In genomic region chr9:20343325-20343724, GRCh38 we compare ENCODE assay signal across 14 cellular contexts.
DNase-seq lines count a peak whose midpoint lies in the region; ATAC-seq and TF ChIP-seq lines count a peak whose summit lies in the region.
"Had no signal": no experiment of that assay in that cellular context is flagged by ENCODE, and none has a peak within 500 bp of the region (broad histone marks: within the 10 kb centered on the region; RNA-seq: fewer than 3 reads in every experiment).

No MANE protein-coding gene starts in this region.

- no peaks in the 10 kb centered on the region for H3K27me3 Mint-ChIP-seq in activated naive CD4-positive, alpha-beta T cell treated with anti-CD3 and anti-CD28 coated beads for 36 hours (ENCODE audit: low read depth)
- H3K27me3 Mint-ChIP-seq in CD8-positive, alpha-beta T cell (ENCODE audit: low read depth), result no peaks in the 10 kb centered on the region
- H3K27me3 Mint-ChIP-seq in activated CD8-positive, alpha-beta T cell treated with anti-CD3 and anti-CD28 coated beads for 36 hours, result no peaks in the 10 kb centered on the region
- no peaks in the 10 kb centered on the region for H3K27me3 Mint-ChIP-seq in type B pancreatic cell

- intact Hi-C loops in activated naive CD4-positive, alpha-beta T cell treated with anti-CD3 and anti-CD28 coated beads for 36 hours (cut with micrococcal nuclease), result no loop called here
- intact Hi-C loops in CD8-positive, alpha-beta T cell (cut with DNase I, micrococcal nuclease), result loop anchor here in 1 of 2 experiments (5.0 kb wide), 1 partner anchor 51 kb away; no protein-coding TSS in a partner anchor
- intact Hi-C loops in activated CD8-positive, alpha-beta T cell treated with anti-CD3 and anti-CD28 coated beads for 36 hours (cut with micrococcal nuclease), result no loop called here

- no peak for ATAC-seq in CD8-positive, alpha-beta T cell
- ATAC-seq in activated CD8-positive, alpha-beta T cell treated with anti-CD3 and anti-CD28 coated beads for 36 hours, result no peak

- no peaks in the 10 kb centered on the region for H3K9me3 Mint-ChIP-seq in activated naive CD4-positive, alpha-beta T cell treated with anti-CD3 and anti-CD28 coated beads for 36 hours
- no peaks in the 10 kb centered on the region for H3K9me3 Mint-ChIP-seq in CD8-positive, alpha-beta T cell
- peaks cover under 1% of the 10 kb centered on the region for H3K9me3 Mint-ChIP-seq in activated CD8-positive, alpha-beta T cell treated with anti-CD3 and anti-CD28 coated beads for 36 hours
- H3K9me3 Mint-ChIP-seq in type B pancreatic cell, result no peaks in the 10 kb centered on the region
- H3K9me3 Mint-ChIP-seq: CD8-positive, alpha-beta memory T cell had no signal

- H3K36me3 Mint-ChIP-seq in activated naive CD4-positive, alpha-beta T cell treated with anti-CD3 and anti-CD28 coated beads for 36 hours (ENCODE audit: low read depth), result peaks cover 11% of the 10 kb centered on the region
- H3K36me3 Mint-ChIP-seq in CD8-positive, alpha-beta T cell, result peaks cover 27% of the 10 kb centered on the region
- H3K36me3 Mint-ChIP-seq in activated CD8-positive, alpha-beta T cell treated with anti-CD3 and anti-CD28 coated beads for 36 hours (ENCODE audit: low read depth), result peaks cover 18% of the 10 kb centered on the region
- H3K36me3 Mint-ChIP-seq in type B pancreatic cell, result peaks cover 18% of the 10 kb centered on the region

- POLR2A ChIA-PET in CD8-positive, alpha-beta T cell (lab: Charles Lee), result no interaction called here
- POLR2A ChIA-PET in activated CD8-positive, alpha-beta T cell treated with anti-CD3 and anti-CD28 coated beads for 36 hours (lab: Charles Lee), result no interaction called here

- H3K27ac Mint-ChIP-seq in activated naive CD4-positive, alpha-beta T cell treated with anti-CD3 and anti-CD28 coated beads for 36 hours, result peak overlapping the region; percentile 1
- H3K27ac Mint-ChIP-seq in CD8-positive, alpha-beta T cell, result peak overlapping the region; percentile 76
- H3K27ac Mint-ChIP-seq in activated CD8-positive, alpha-beta T cell treated with anti-CD3 and anti-CD28 coated beads for 36 hours, result peak overlapping the region; percentile 3
- peak overlapping the region; percentile 2 for H3K27ac Mint-ChIP-seq in type B pancreatic cell
- H3K27ac Mint-ChIP-seq: B cell had no signal

- H3K36me3 ChIP-seq in CD8-positive, alpha-beta T cell (ENCODE audit: insufficient read depth, low read length), result no peaks in the 10 kb centered on the region
- H3K36me3 ChIP-seq: BLaER1 treated with 17β-estradiol and CSF1 and Interleukin-3, amounts not matched to agents 10 nM and 100 nM had no signal

- H3K9me3 ChIP-seq in CD8-positive, alpha-beta T cell (ENCODE audit: low read length), result no peaks in the 10 kb centered on the region
- H3K9me3 ChIP-seq: BLaER1 treated with 17β-estradiol and CSF1 and Interleukin-3, amounts not matched to agents 10 nM and 100 nM had no signal

- no peak overlapping the region for H3K4me3 Mint-ChIP-seq in activated naive CD4-positive, alpha-beta T cell treated with anti-CD3 and anti-CD28 coated beads for 36 hours
- no peak overlapping the region for H3K4me3 Mint-ChIP-seq in CD8-positive, alpha-beta T cell
- no peak overlapping the region for H3K4me3 Mint-ChIP-seq in activated CD8-positive, alpha-beta T cell treated with anti-CD3 and anti-CD28 coated beads for 36 hours
- no peak overlapping the region for H3K4me3 Mint-ChIP-seq in type B pancreatic cell
- H3K4me3 Mint-ChIP-seq: B cell; CD8-positive, alpha-beta memory T cell had no signal

- H3K4me3 ChIP-seq in CD8-positive, alpha-beta T cell (ENCODE audit: low read depth, low read length), result no peak overlapping the region
- H3K4me3 ChIP-seq: BLaER1 treated with 17β-estradiol and CSF1 and Interleukin-3, amounts not matched to agents 10 nM and 100 nM; GM23248 had no signal

- TF ChIP-seq CTCF in CD8-positive, alpha-beta T cell (IDR thresholded peaks at IDR 0.05), result no peak
- no peak for TF ChIP-seq CTCF in activated CD8-positive, alpha-beta T cell treated with anti-CD3 and anti-CD28 coated beads for 36 hours (IDR thresholded peaks at IDR 0.05)
- TF ChIP-seq CTCF in type B pancreatic cell (conservative IDR thresholded peaks at IDR 0.05), result no peak

- no peak for DNase-seq in activated naive CD4-positive, alpha-beta T cell treated with anti-CD3 and anti-CD28 coated beads for 36 hours
- DNase-seq in activated naive CD4-positive, alpha-beta T cell treated with anti-CD3 and anti-CD28 coated beads, Interleukin-2, amount 50 U/mL, for 16 hours, result no peak
- DNase-seq in CD8-positive, alpha-beta T cell, result no peak
- DNase-seq in activated CD8-positive, alpha-beta T cell treated with anti-CD3 and anti-CD28 coated beads for 36 hours, result no peak
- no peak for DNase-seq in type B pancreatic cell (ENCODE audit: extremely low spot score, unreplicated experiment)
- no peak for DNase-seq in activated gamma-delta T cell (lab: John Stamatoyannopoulos, UW)
- DNase-seq: CD8-positive, alpha-beta memory T cell; COR-L47; DMS 273 treated with DMSO at 0.1 percent for 48 hours; DMS53; GM23248; HCEC 1CT had no signal

- peaks cover 21% of the 10 kb centered on the region for H3K4me1 Mint-ChIP-seq in activated naive CD4-positive, alpha-beta T cell treated with anti-CD3 and anti-CD28 coated beads for 36 hours (ENCODE audit: low read depth)
- H3K4me1 Mint-ChIP-seq in CD8-positive, alpha-beta T cell (ENCODE audit: low read depth), result peaks cover 19% of the 10 kb centered on the region
- peaks cover 15% of the 10 kb centered on the region for H3K4me1 Mint-ChIP-seq in activated CD8-positive, alpha-beta T cell treated with anti-CD3 and anti-CD28 coated beads for 36 hours (ENCODE audit: low read depth)
- H3K4me1 Mint-ChIP-seq in type B pancreatic cell (ENCODE audit: unreplicated experiment), result peaks cover 12% of the 10 kb centered on the region
- H3K4me1 Mint-ChIP-seq: B cell had no signal

- no peaks in the 10 kb centered on the region for H3K27me3 ChIP-seq in CD8-positive, alpha-beta T cell (ENCODE audit: insufficient read depth, low read length)
- H3K27me3 ChIP-seq: BLaER1 treated with 17β-estradiol and CSF1 and Interleukin-3, amounts not matched to agents 10 nM and 100 nM had no signal

- H3K27ac ChIP-seq in CD8-positive, alpha-beta T cell (ENCODE audit: low read depth, low read length), result no peak overlapping the region
- H3K27ac ChIP-seq: BLaER1 treated with 17β-estradiol and CSF1 and Interleukin-3, amounts not matched to agents 10 nM and 100 nM; GM23248 had no signal

- CTCF ChIA-PET in activated naive CD4-positive, alpha-beta T cell treated with anti-CD3 and anti-CD28 coated beads for 36 hours (lab: Charles Lee), result interaction anchor here (1.7 kb wide), 1 partner anchor 11 kb away, joined by 5 read pairs; no protein-coding TSS in a partner anchor
- CTCF ChIA-PET in CD8-positive, alpha-beta T cell (lab: Charles Lee), result no interaction called here
- CTCF ChIA-PET in activated CD8-positive, alpha-beta T cell treated with anti-CD3 and anti-CD28 coated beads for 36 hours (lab: Charles Lee), result interaction anchor here (0.7 to 1.5 kb wide), 3 partner anchors 10 to 37 kb away, joined by 3 to 4 read pairs (median 4); no protein-coding TSS in a partner anchor

- no peaks in the 10 kb centered on the region for H3K4me1 ChIP-seq in CD8-positive, alpha-beta T cell (ENCODE audit: insufficient read depth, low read length)
- H3K4me1 ChIP-seq: BLaER1 treated with 17β-estradiol and CSF1 and Interleukin-3, amounts not matched to agents 10 nM and 100 nM had no signal

Comparison
In these comparisons a context has a peak if more than half of its experiments do, and no peak if none do; other contexts are left out.
1. H3K27ac Mint-ChIP-seq: peak in every context shown above with its lines; median percentile 76 in CD8-positive, alpha-beta T cell; 3 in activated CD8-positive, alpha-beta T cell treated with anti-CD3 and anti-CD28 coated beads for 36 hours; 2 in type B pancreatic cell; 1 in activated naive CD4-positive, alpha-beta T cell treated with anti-CD3 and anti-CD28 coated beads for 36 hours.